1 cellular context compared by ENCODE assay signal in the genomic region with DNA sequence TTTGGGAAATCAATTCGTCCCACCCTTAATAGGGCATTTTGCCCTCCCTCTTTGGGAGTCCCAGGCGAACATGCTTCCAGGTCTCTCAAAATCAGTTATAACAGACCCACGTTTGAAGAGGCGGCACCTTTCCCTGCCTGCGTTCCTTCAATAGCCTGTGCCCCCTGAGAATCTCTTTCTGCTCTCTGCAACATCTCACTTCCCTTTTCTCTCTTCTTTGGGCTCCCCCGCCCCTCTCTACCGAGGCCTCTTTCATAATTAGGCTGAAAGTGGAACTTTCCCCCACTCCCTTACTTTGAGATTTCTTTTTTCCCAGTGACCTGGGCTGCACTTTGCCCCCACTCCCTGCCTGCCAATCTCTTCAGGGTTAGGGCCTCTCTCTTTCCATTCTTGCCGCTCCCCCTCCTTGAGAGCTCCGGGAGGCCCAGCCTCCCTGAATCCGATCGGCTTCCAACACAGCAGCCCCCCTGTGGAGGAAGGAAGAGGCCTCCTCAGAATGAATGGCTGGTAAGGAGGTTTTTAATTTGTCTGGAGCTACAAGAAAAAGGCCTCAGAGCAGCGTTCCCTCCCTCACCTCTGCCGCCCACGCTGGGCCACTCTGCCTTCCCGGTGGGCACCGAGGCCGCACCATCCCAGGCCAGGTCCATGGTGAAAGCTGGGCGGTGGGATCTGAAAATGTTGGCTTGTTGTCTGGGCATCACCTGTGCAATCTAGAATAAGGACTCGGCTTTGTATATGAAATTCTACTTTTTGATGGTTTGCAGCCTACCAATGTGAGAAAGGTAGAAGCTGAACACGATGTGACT.
TF ChIP-seq lines count a peak whose summit lies in the region.

No MANE protein-coding gene starts in this region.

TF ChIP-seq in GM23338, 12 proteins besides CTCF, POLR2A, EP300 and RAD21:
- TF ChIP-seq EZH2phosphoT487 (IDR thresholded peaks at IDR 0.05; ENCODE audit: unreplicated experiment): no peak
- no peak for TF ChIP-seq CREB1 (CRISPR knock-in tag; IDR thresholded peaks at IDR 0.05; ENCODE audit: low read depth)
- TF ChIP-seq ZNF331 (CRISPR knock-in tag; IDR thresholded peaks at IDR 0.05; ENCODE audit: low read depth): no peak
- peak; percentile 89 for TF ChIP-seq JUNB (IDR thresholded peaks at IDR 0.05; ENCODE audit: unreplicated experiment)
- TF ChIP-seq, protein P1, sequence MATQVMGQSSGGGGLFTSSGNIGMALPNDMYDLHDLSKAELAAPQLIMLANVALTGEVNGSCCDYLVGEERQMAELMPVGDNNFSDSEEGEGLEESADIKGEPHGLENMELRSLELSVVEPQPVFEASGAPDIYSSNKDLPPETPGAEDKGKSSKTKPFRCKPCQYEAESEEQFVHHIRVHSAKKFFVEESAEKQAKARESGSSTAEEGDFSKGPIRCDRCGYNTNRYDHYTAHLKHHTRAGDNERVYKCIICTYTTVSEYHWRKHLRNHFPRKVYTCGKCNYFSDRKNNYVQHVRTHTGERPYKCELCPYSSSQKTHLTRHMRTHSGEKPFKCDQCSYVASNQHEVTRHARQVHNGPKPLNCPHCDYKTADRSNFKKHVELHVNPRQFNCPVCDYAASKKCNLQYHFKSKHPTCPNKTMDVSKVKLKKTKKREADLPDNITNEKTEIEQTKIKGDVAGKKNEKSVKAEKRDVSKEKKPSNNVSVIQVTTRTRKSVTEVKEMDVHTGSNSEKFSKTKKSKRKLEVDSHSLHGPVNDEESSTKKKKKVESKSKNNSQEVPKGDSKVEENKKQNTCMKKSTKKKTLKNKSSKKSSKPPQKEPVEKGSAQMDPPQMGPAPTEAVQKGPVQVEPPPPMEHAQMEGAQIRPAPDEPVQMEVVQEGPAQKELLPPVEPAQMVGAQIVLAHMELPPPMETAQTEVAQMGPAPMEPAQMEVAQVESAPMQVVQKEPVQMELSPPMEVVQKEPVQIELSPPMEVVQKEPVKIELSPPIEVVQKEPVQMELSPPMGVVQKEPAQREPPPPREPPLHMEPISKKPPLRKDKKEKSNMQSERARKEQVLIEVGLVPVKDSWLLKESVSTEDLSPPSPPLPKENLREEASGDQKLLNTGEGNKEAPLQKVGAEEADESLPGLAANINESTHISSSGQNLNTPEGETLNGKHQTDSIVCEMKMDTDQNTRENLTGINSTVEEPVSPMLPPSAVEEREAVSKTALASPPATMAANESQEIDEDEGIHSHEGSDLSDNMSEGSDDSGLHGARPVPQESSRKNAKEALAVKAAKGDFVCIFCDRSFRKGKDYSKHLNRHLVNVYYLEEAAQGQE (IDR thresholded peaks at IDR 0.05; ENCODE audit: unreplicated experiment): no peak
- no peak for TF ChIP-seq EZH2 (IDR thresholded peaks at IDR 0.05; ENCODE audit: low read depth, unreplicated experiment)
- TF ChIP-seq, protein P2, sequence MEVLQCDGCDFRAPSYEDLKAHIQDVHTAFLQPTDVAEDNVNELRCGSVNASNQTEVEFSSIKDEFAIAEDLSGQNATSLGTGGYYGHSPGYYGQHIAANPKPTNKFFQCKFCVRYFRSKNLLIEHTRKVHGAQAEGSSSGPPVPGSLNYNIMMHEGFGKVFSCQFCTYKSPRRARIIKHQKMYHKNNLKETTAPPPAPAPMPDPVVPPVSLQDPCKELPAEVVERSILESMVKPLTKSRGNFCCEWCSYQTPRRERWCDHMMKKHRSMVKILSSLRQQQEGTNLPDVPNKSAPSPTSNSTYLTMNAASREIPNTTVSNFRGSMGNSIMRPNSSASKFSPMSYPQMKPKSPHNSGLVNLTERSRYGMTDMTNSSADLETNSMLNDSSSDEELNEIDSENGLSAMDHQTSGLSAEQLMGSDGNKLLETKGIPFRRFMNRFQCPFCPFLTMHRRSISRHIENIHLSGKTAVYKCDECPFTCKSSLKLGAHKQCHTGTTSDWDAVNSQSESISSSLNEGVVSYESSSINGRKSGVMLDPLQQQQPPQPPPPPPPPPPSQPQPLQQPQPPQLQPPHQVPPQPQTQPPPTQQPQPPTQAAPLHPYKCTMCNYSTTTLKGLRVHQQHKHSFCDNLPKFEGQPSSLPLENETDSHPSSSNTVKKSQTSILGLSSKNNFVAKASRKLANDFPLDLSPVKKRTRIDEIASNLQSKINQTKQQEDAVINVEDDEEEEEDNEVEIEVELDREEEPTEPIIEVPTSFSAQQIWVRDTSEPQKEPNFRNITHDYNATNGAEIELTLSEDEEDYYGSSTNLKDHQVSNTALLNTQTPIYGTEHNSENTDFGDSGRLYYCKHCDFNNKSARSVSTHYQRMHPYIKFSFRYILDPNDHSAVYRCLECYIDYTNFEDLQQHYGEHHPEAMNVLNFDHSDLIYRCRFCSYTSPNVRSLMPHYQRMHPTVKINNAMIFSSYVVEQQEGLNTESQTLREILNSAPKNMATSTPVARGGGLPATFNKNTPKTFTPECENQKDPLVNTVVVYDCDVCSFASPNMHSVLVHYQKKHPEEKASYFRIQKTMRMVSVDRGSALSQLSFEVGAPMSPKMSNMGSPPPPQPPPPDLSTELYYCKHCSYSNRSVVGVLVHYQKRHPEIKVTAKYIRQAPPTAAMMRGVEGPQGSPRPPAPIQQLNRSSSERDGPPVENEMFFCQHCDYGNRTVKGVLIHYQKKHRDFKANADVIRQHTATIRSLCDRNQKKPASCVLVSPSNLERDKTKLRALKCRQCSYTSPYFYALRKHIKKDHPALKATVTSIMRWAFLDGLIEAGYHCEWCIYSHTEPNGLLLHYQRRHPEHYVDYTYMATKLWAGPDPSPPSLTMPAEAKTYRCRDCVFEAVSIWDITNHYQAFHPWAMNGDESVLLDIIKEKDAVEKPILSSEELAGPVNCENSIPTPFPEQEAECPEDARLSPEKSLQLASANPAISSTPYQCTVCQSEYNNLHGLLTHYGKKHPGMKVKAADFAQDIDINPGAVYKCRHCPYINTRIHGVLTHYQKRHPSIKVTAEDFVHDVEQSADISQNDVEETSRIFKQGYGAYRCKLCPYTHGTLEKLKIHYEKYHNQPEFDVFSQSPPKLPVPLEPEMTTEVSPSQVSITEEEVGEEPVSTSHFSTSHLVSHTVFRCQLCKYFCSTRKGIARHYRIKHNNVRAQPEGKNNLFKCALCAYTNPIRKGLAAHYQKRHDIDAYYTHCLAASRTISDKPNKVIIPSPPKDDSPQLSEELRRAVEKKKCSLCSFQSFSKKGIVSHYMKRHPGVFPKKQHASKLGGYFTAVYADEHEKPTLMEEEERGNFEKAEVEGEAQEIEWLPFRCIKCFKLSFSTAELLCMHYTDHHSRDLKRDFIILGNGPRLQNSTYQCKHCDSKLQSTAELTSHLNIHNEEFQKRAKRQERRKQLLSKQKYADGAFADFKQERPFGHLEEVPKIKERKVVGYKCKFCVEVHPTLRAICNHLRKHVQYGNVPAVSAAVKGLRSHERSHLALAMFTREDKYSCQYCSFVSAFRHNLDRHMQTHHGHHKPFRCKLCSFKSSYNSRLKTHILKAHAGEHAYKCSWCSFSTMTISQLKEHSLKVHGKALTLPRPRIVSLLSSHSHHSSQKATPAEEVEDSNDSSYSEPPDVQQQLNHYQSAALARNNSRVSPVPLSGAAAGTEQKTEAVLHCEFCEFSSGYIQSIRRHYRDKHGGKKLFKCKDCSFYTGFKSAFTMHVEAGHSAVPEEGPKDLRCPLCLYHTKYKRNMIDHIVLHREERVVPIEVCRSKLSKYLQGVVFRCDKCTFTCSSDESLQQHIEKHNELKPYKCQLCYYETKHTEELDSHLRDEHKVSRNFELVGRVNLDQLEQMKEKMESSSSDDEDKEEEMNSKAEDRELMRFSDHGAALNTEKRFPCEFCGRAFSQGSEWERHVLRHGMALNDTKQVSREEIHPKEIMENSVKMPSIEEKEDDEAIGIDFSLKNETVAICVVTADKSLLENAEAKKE (CRISPR knock-in tag; IDR thresholded peaks at IDR 0.05): no peak; the same call in 1 of the 2 replicates
- no peak for TF ChIP-seq STAT1 (IDR thresholded peaks at IDR 0.05; ENCODE audit: unreplicated experiment)
- TF ChIP-seq, protein P3, sequence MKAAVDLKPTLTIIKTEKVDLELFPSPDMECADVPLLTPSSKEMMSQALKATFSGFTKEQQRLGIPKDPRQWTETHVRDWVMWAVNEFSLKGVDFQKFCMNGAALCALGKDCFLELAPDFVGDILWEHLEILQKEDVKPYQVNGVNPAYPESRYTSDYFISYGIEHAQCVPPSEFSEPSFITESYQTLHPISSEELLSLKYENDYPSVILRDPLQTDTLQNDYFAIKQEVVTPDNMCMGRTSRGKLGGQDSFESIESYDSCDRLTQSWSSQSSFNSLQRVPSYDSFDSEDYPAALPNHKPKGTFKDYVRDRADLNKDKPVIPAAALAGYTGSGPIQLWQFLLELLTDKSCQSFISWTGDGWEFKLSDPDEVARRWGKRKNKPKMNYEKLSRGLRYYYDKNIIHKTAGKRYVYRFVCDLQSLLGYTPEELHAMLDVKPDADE (IDR thresholded peaks at IDR 0.05): peak; percentile 42; the same call in 1 of the 2 replicates
- TF ChIP-seq NANOG (IDR thresholded peaks at IDR 0.05; ENCODE audit: borderline replicate concordance): no peak
- 0 out of 2 replicates have a peak, but pooled peaks have one; percentile 10 for TF ChIP-seq ZNF114 (CRISPR knock-in tag; IDR thresholded peaks at IDR 0.05)
